ENCODE assay signal across 16 cellular contexts in genomic region chr19:3482507-3483225, GRCh38. TPM values are rescaled to one million over a fixed set of nuclear protein-coding genes. Genes with fewer than 3 reads are reported as not detected.
DNase-seq lines count a peak whose midpoint lies in the region; ATAC-seq, FAIRE-seq and TF ChIP-seq lines count a peak whose summit lies in the region.
"Had no signal": no experiment of that assay in that cellular context is flagged by ENCODE, and none has a peak within 500 bp of the region (broad histone marks: within the 10 kb centered on the region; RNA-seq: fewer than 3 reads in every experiment).

No MANE protein-coding gene starts in this region.

- no peak for TF ChIP-seq RAD21 in HepG2 (CRISPR knock-in tag; IDR thresholded peaks at IDR 0.05)

- H3K36me3 ChIP-seq in HepG2 (replicated peaks in 1 of 2; ENCODE audit: control insufficient read depth in 1 of 2, insufficient read depth in 2 of 2, low read length in 2 of 2) (no peaks in the 10 kb centered on the region), right lobe of liver (no peaks in the 10 kb centered on the region), colonic mucosa (no peaks in the 10 kb centered on the region), esophagus muscularis mucosa (no peaks in the 10 kb centered on the region)
- H3K36me3 ChIP-seq: SJSA1 had no signal

- H3K79me2 ChIP-seq in HepG2 (ENCODE audit: insufficient read depth, low read length) = no peaks in the 10 kb centered on the region

- ATAC-seq in HepG2 (no peak), right lobe of liver (no peak), GM19397 (IDR thresholded peaks at IDR 0.05; ENCODE audit: unreplicated experiment) (no peak)

- H3K4me3 ChIP-seq in HepG2 (replicated peaks in 1 of 3; ENCODE audit: insufficient read depth in 1 of 3, low read depth in 2 of 3, low read length in 3 of 3) (no peak overlapping the region), right lobe of liver (no peak overlapping the region), colonic mucosa (peak overlapping the region; percentile 48), esophagus muscularis mucosa (no peak overlapping the region)
- H3K4me3 ChIP-seq: SJSA1 had no signal

- H3K9ac ChIP-seq in HepG2 (ENCODE audit: insufficient read depth, low read depth, low read length) (no peak overlapping the region), colonic mucosa (ENCODE audit: low read depth in 2 of 2, low read length in 2 of 2) (peak overlapping the region; percentile 65 to 76)

- no peak for FAIRE-seq in HepG2 (lab: Jason Lieb, UNC)
- FAIRE-seq: GM18507 had no signal

- no peak overlapping the region for H2AFZ ChIP-seq in HepG2 (ENCODE audit: low read length)

- WGBS in HepG2 (ENCODE audit: low lambda C conversion rate) = 78% methylated on average over 13 of the region's 49 CpGs
- WGBS in right lobe of liver (ENCODE audit: insufficient coverage, low coverage, low lambda C conversion rate, missing lambda C conversion rate) = 67% methylated on average over 18 of the region's 49 CpGs
- WGBS in esophagus muscularis mucosa = 80% methylated on average over 32 of the region's 49 CpGs

- DNase-seq in HepG2 (ENCODE audit: low spot score) (no peak), right lobe of liver (no peak), colonic mucosa (peak; percentile 76), esophagus muscularis mucosa (ENCODE audit: extremely low spot score) (no peak), OCI-M1 (lab: John Stamatoyannopoulos, UW) (no peak)
- DNase-seq: activated CD4-positive, alpha-beta T cell treated with anti-CD3 and anti-CD28 coated beads, Interleukin-2, amount 10 ng/mL, durations not matched to agents 24 days and 14 days; activated naive CD4-positive, alpha-beta T cell treated with anti-CD3 and anti-CD28 coated beads, Interleukin-2, amount 10 ng/mL, durations not matched to agents 7 days and 5 days; cortex of kidney; retina; T1000 had no signal

- H3K27me3 ChIP-seq in HepG2 (ENCODE audit: control insufficient read depth in 1 of 2, insufficient read depth in 2 of 2, low read length in 2 of 2) (no peaks in the 10 kb centered on the region), right lobe of liver (peaks cover 0 to 4% of the 10 kb centered on the region in 2 donors), colonic mucosa (no peaks in the 10 kb centered on the region), esophagus muscularis mucosa (peaks cover 0 to 79% (median 33%) of the 10 kb centered on the region in 4 donors)

- H3K4me2 ChIP-seq in HepG2 (ENCODE audit: low read depth, low read length) = no peak overlapping the region

- no TSS peak for BruUV-seq in HepG2 (replicated peaks; lab: Mats Ljungman, UMichigan)

- CTCF ChIA-PET in HepG2 (lab: Yijun Ruan, JAX; ENCODE audit: low intra/inter-chr PET ratio, low total read pairs) = no interaction called here

- H4K20me1 ChIP-seq in HepG2 (ENCODE audit: insufficient read depth, low read length) = no peaks in the 10 kb centered on the region

- POLR2A ChIA-PET in HepG2 (lab: Yijun Ruan, JAX) = no interaction called here

- H3K9me3 ChIP-seq in HepG2 (ENCODE audit: low read length) = no peaks in the 10 kb centered on the region
- no peaks in the 10 kb centered on the region for H3K9me3 ChIP-seq in right lobe of liver
- no peaks in the 10 kb centered on the region for H3K9me3 ChIP-seq in colonic mucosa
- H3K9me3 ChIP-seq in esophagus muscularis mucosa = no peaks in the 10 kb centered on the region
- H3K9me3 ChIP-seq: SJSA1 had no signal

- H3K4me1 ChIP-seq in HepG2 (ENCODE audit: insufficient read depth, low read length) (peaks cover 20% of the 10 kb centered on the region), right lobe of liver (peaks cover 0 to 4% (median 0%) of the 10 kb centered on the region in 4 donors), colonic mucosa (peaks cover 3% of the 10 kb centered on the region), esophagus muscularis mucosa (peaks cover 0 to 24% (median 0%) of the 10 kb centered on the region in 4 donors)

- no peak overlapping the region for H3K27ac ChIP-seq in HepG2 (ENCODE audit: extremely low read length, insufficient read depth, low read length)
- no peak overlapping the region for H3K27ac ChIP-seq in right lobe of liver
- H3K27ac ChIP-seq in colonic mucosa = peak overlapping the region; percentile 50
- H3K27ac ChIP-seq in esophagus muscularis mucosa (replicated peaks in 1 of 4) = no peak overlapping the region
- H3K27ac ChIP-seq: SJSA1 had no signal

- TF ChIP-seq POLR2A in HepG2 (IDR thresholded peaks at IDR 0.05; ENCODE audit: insufficient read depth in 1 of 2, low read depth in 2 of 2, low read length in 2 of 2) = no peak
- TF ChIP-seq POLR2A in right lobe of liver (IDR thresholded peaks at IDR 0.05) = no peak
- no peak for TF ChIP-seq POLR2A in esophagus muscularis mucosa (IDR thresholded peaks at IDR 0.05; ENCODE audit: low read depth)

- in situ Hi-C loops in HepG2 (cut with HindIII; ENCODE audit: extremely low pct_ligation_motif_present, low pct_unique_long_range_greater_than_20kb) = no loop called here

- intact Hi-C loops in HepG2 (cut with micrococcal nuclease; ENCODE audit: unreplicated experiment) = no loop called here
- intact Hi-C loops in right lobe of liver (cut with DNase I) = no loop called here
- intact Hi-C loops in colonic mucosa (cut with DNase I) = no loop called here
- intact Hi-C loops in esophagus muscularis mucosa (cut with DNase I) = no loop called here

- no peak for TF ChIP-seq EP300 in HepG2 (IDR thresholded peaks at IDR 0.05; ENCODE audit: low read depth in 2 of 2, low read length in 2 of 2)
- TF ChIP-seq EP300 in HepG2 (CRISPR knock-in tag; IDR thresholded peaks at IDR 0.05; ENCODE audit: borderline replicate concordance) = no peak
- TF ChIP-seq EP300 in esophagus muscularis mucosa (IDR thresholded peaks at IDR 0.05) = no peak

- TF ChIP-seq CTCF in HepG2 (CRISPR knock-in tag; IDR thresholded peaks at IDR 0.05) (no peak), right lobe of liver (IDR thresholded peaks at IDR 0.05) (no peak), colonic mucosa (IDR thresholded peaks at IDR 0.05) (no peak), esophagus muscularis mucosa (IDR thresholded peaks at IDR 0.05) (no peak)

RNA-seq across cellular contexts. Expression of gene SMIM44, which starts 0.6 kb away (rescaled TPM):
- total RNA-seq in HepG2 (2016; rRNA removed; fragmentation: Illumina TruSeq; extraction: Trizol) (not detected in 2 replicates), right lobe of liver (not detected), colonic mucosa (1 to 10 TPM; 4.3 to 6.2 TPM), esophagus muscularis mucosa (not detected)
- not detected in 2 replicates for total RNA-seq in HepG2 (2016; cell fraction: cytosol; rRNA removed; fragmentation: Illumina TruSeq; extraction: Trizol; ENCODE audit: low read depth)
- not detected in 2 replicates for total RNA-seq in HepG2 (2016; cell fraction: insoluble cytoplasmic fraction; rRNA removed; fragmentation: Illumina TruSeq; extraction: Trizol)
- total RNA-seq in HepG2 (2016; cell fraction: membrane; rRNA removed; fragmentation: Illumina TruSeq; extraction: Trizol) = not detected in 2 replicates
- not detected in 2 replicates for total RNA-seq in HepG2 (2016; cell fraction: nucleus; rRNA removed; fragmentation: Illumina TruSeq; extraction: Trizol)
- not detected in 2 replicates for polyA plus RNA-seq in HepG2 (2011; rRNA removed)
- polyA plus RNA-seq in HepG2 (2011; cell fraction: cytosol; rRNA removed) = not detected in 2 replicates
- not detected in 2 replicates for polyA plus RNA-seq in HepG2 (2011; cell fraction: nucleus; rRNA removed)
- not detected in 2 replicates for polyA plus RNA-seq in HepG2 (2012)
- polyA plus RNA-seq in HepG2 (2016; cell fraction: cytosol; fragmentation: Illumina TruSeq; extraction: Trizol; ENCODE audit: low read depth) = not detected in 2 replicates
- polyA plus RNA-seq in HepG2 (2016; cell fraction: insoluble cytoplasmic fraction; fragmentation: Illumina TruSeq; extraction: Trizol; ENCODE audit: low read depth) = not detected in 2 replicates
- polyA plus RNA-seq in HepG2 (2016; cell fraction: membrane; fragmentation: Illumina TruSeq; extraction: Trizol; ENCODE audit: low read depth) = not detected in 2 replicates
- not detected in 2 replicates for polyA plus RNA-seq in HepG2 (2016; cell fraction: nucleus; fragmentation: Illumina TruSeq; extraction: Trizol; ENCODE audit: insufficient read depth, low read depth)
- not detected in 2 replicates for polyA minus RNA-seq in HepG2 (2011; rRNA and poly(A)+ RNA removed; ENCODE audit: low replicate concordance)
- polyA minus RNA-seq in HepG2 (2011; cell fraction: cytosol; rRNA and poly(A)+ RNA removed) = not detected in 2 replicates
- polyA minus RNA-seq in HepG2 (2011; cell fraction: nucleus; rRNA and poly(A)+ RNA removed) = not detected in 2 replicates
- total RNA-seq: activated CD4-positive, alpha-beta T cell treated with anti-CD3 and anti-CD28 coated beads, Interleukin-2, amount 10 ng/mL, durations not matched to agents 24 days and 14 days; liver; SJSA1 had no signal
- polyA plus RNA-seq: liver, neural cell had no signal

RNA-seq across cellular contexts. Expression of gene SMIM24, which starts 2.3 kb away (rescaled TPM):
- 47.4 and 70.6 TPM in 2 replicates for total RNA-seq in HepG2 (2016; rRNA removed; fragmentation: Illumina TruSeq; extraction: Trizol)
- total RNA-seq in HepG2 (2016; cell fraction: cytosol; rRNA removed; fragmentation: Illumina TruSeq; extraction: Trizol; ENCODE audit: low read depth) = 29.6 and 43.2 TPM in 2 replicates
- total RNA-seq in HepG2 (2016; cell fraction: insoluble cytoplasmic fraction; rRNA removed; fragmentation: Illumina TruSeq; extraction: Trizol) = 47.9 and 76.1 TPM in 2 replicates
- total RNA-seq in HepG2 (2016; cell fraction: membrane; rRNA removed; fragmentation: Illumina TruSeq; extraction: Trizol) = 38.7 and 54.4 TPM in 2 replicates
- total RNA-seq in HepG2 (2016; cell fraction: nucleus; rRNA removed; fragmentation: Illumina TruSeq; extraction: Trizol) = 42.5 and 49.4 TPM in 2 replicates
- polyA plus RNA-seq in HepG2 (2011; rRNA removed) = 9.0 and 11.2 TPM in 2 replicates
- 9.6 and 9.7 TPM in 2 replicates for polyA plus RNA-seq in HepG2 (2011; cell fraction: cytosol; rRNA removed)
- 3.7 and 4.5 TPM in 2 replicates for polyA plus RNA-seq in HepG2 (2011; cell fraction: nucleus; rRNA removed)
- 11.7 and 27.5 TPM in 2 replicates for polyA plus RNA-seq in HepG2 (2012)
- polyA plus RNA-seq in HepG2 (2016; cell fraction: cytosol; fragmentation: Illumina TruSeq; extraction: Trizol; ENCODE audit: low read depth) = 59.2 and 77.1 TPM in 2 replicates
- 77.8 and 93.1 TPM in 2 replicates for polyA plus RNA-seq in HepG2 (2016; cell fraction: insoluble cytoplasmic fraction; fragmentation: Illumina TruSeq; extraction: Trizol; ENCODE audit: low read depth)
- 72.5 and 86.0 TPM in 2 replicates for polyA plus RNA-seq in HepG2 (2016; cell fraction: membrane; fragmentation: Illumina TruSeq; extraction: Trizol; ENCODE audit: low read depth)
- polyA plus RNA-seq in HepG2 (2016; cell fraction: nucleus; fragmentation: Illumina TruSeq; extraction: Trizol; ENCODE audit: insufficient read depth, low read depth) = 132 and 146 TPM in 2 replicates
- 0.51 and 3.8 TPM in 2 replicates for polyA minus RNA-seq in HepG2 (2011; rRNA and poly(A)+ RNA removed; ENCODE audit: low replicate concordance)
- 3.0 and 6.0 TPM in 2 replicates for polyA minus RNA-seq in HepG2 (2011; cell fraction: cytosol; rRNA and poly(A)+ RNA removed)
- polyA minus RNA-seq in HepG2 (2011; cell fraction: nucleus; rRNA and poly(A)+ RNA removed) = 0.64 and 1.4 TPM in 2 replicates
- total RNA-seq in right lobe of liver = 10 to 100 TPM in 1 of 6 experiments, 1 to 10 TPM in 4, not detected in 1; 2.1 to 38.1 (median 6.6) TPM
- total RNA-seq in colonic mucosa = 10 to 100 TPM; 16.1 to 59.0 TPM
- total RNA-seq in esophagus muscularis mucosa = not detected
- total RNA-seq: activated CD4-positive, alpha-beta T cell treated with anti-CD3 and anti-CD28 coated beads, Interleukin-2, amount 10 ng/mL, durations not matched to agents 24 days and 14 days; SJSA1 had no signal
- polyA plus RNA-seq: neural cell had no signal

RNA-seq across cellular contexts. Expression of gene DOHH, which starts 17.8 kb away (rescaled TPM):
- total RNA-seq in HepG2 (2016; rRNA removed; fragmentation: Illumina TruSeq; extraction: Trizol) = 10.3 and 13.7 TPM in 2 replicates
- total RNA-seq in HepG2 (2016; cell fraction: cytosol; rRNA removed; fragmentation: Illumina TruSeq; extraction: Trizol; ENCODE audit: low read depth) = 2.2 TPM in 2 replicates
- total RNA-seq in HepG2 (2016; cell fraction: insoluble cytoplasmic fraction; rRNA removed; fragmentation: Illumina TruSeq; extraction: Trizol) = 10.1 and 13.2 TPM in 2 replicates
- total RNA-seq in HepG2 (2016; cell fraction: membrane; rRNA removed; fragmentation: Illumina TruSeq; extraction: Trizol) = 5.2 and 7.2 TPM in 2 replicates
- 5.0 and 6.8 TPM in 2 replicates for total RNA-seq in HepG2 (2016; cell fraction: nucleus; rRNA removed; fragmentation: Illumina TruSeq; extraction: Trizol)
- 3.5 and 4.8 TPM in 2 replicates for polyA plus RNA-seq in HepG2 (2011; rRNA removed)
- 4.6 and 9.1 TPM in 2 replicates for polyA plus RNA-seq in HepG2 (2011; cell fraction: cytosol; rRNA removed)
- 7.4 and 8.4 TPM in 2 replicates for polyA plus RNA-seq in HepG2 (2011; cell fraction: nucleus; rRNA removed)
- 4.7 and 7.0 TPM in 2 replicates for polyA plus RNA-seq in HepG2 (2012)
- polyA plus RNA-seq in HepG2 (2016; cell fraction: cytosol; fragmentation: Illumina TruSeq; extraction: Trizol; ENCODE audit: low read depth) = 1.5 and 2.2 TPM in 2 replicates
- polyA plus RNA-seq in HepG2 (2016; cell fraction: insoluble cytoplasmic fraction; fragmentation: Illumina TruSeq; extraction: Trizol; ENCODE audit: low read depth) = 12.2 and 13.2 TPM in 2 replicates
- 3.7 and 4.3 TPM in 2 replicates for polyA plus RNA-seq in HepG2 (2016; cell fraction: membrane; fragmentation: Illumina TruSeq; extraction: Trizol; ENCODE audit: low read depth)
- 10.0 and 11.0 TPM in 2 replicates for polyA plus RNA-seq in HepG2 (2016; cell fraction: nucleus; fragmentation: Illumina TruSeq; extraction: Trizol; ENCODE audit: insufficient read depth, low read depth)
- 5.5 and 8.1 TPM in 2 replicates for polyA minus RNA-seq in HepG2 (2011; rRNA and poly(A)+ RNA removed; ENCODE audit: low replicate concordance)
- 4.5 and 6.8 TPM in 2 replicates for polyA minus RNA-seq in HepG2 (2011; cell fraction: cytosol; rRNA and poly(A)+ RNA removed)
- 3.5 and 5.0 TPM in 2 replicates for polyA minus RNA-seq in HepG2 (2011; cell fraction: nucleus; rRNA and poly(A)+ RNA removed)
- total RNA-seq in right lobe of liver = 10 to 100 TPM in 1 of 6 experiments, 1 to 10 TPM in 5; 3.7 to 16.7 (median 4.9) TPM
- total RNA-seq in colonic mucosa = 10 to 100 TPM in 1 of 2 donors, 1 to 10 TPM in 1; 9.5 to 24.4 TPM
- total RNA-seq in esophagus muscularis mucosa = 10 to 100 TPM; 19.5 to 37.5 (median 25.8) TPM

RNA-seq across cellular contexts. Expression of gene FZR1, which starts 23.4 kb away (rescaled TPM):
- total RNA-seq in HepG2 (2016; rRNA removed; fragmentation: Illumina TruSeq; extraction: Trizol) = 18.3 and 29.0 TPM in 2 replicates
- total RNA-seq in HepG2 (2016; cell fraction: cytosol; rRNA removed; fragmentation: Illumina TruSeq; extraction: Trizol; ENCODE audit: low read depth) = 7.3 and 8.3 TPM in 2 replicates
- 14.2 and 28.7 TPM in 2 replicates for total RNA-seq in HepG2 (2016; cell fraction: insoluble cytoplasmic fraction; rRNA removed; fragmentation: Illumina TruSeq; extraction: Trizol)
- total RNA-seq in HepG2 (2016; cell fraction: membrane; rRNA removed; fragmentation: Illumina TruSeq; extraction: Trizol) = 11.9 and 12.1 TPM in 2 replicates
- total RNA-seq in HepG2 (2016; cell fraction: nucleus; rRNA removed; fragmentation: Illumina TruSeq; extraction: Trizol) = 13.9 and 16.7 TPM in 2 replicates
- 30.8 and 39.2 TPM in 2 replicates for polyA plus RNA-seq in HepG2 (2011; rRNA removed)
- polyA plus RNA-seq in HepG2 (2011; cell fraction: cytosol; rRNA removed) = 14.2 and 18.0 TPM in 2 replicates
- polyA plus RNA-seq in HepG2 (2011; cell fraction: nucleus; rRNA removed) = 95.9 and 102 TPM in 2 replicates
- polyA plus RNA-seq in HepG2 (2012) = 24.3 and 37.8 TPM in 2 replicates
- polyA plus RNA-seq in HepG2 (2016; cell fraction: cytosol; fragmentation: Illumina TruSeq; extraction: Trizol; ENCODE audit: low read depth) = 1.6 and 2.9 TPM in 2 replicates
- polyA plus RNA-seq in HepG2 (2016; cell fraction: insoluble cytoplasmic fraction; fragmentation: Illumina TruSeq; extraction: Trizol; ENCODE audit: low read depth) = 17.3 and 26.9 TPM in 2 replicates
- polyA plus RNA-seq in HepG2 (2016; cell fraction: membrane; fragmentation: Illumina TruSeq; extraction: Trizol; ENCODE audit: low read depth) = 6.0 and 6.7 TPM in 2 replicates
- 52.3 and 54.5 TPM in 2 replicates for polyA plus RNA-seq in HepG2 (2016; cell fraction: nucleus; fragmentation: Illumina TruSeq; extraction: Trizol; ENCODE audit: insufficient read depth, low read depth)
- 18.4 and 43.6 TPM in 2 replicates for polyA minus RNA-seq in HepG2 (2011; rRNA and poly(A)+ RNA removed; ENCODE audit: low replicate concordance)
- polyA minus RNA-seq in HepG2 (2011; cell fraction: cytosol; rRNA and poly(A)+ RNA removed) = 15.1 and 16.5 TPM in 2 replicates
- polyA minus RNA-seq in HepG2 (2011; cell fraction: nucleus; rRNA and poly(A)+ RNA removed) = 17.9 and 24.6 TPM in 2 replicates
- total RNA-seq in right lobe of liver = 10 to 100 TPM; 18.7 to 34.1 (median 23.8) TPM
- 10 to 100 TPM; 45.8 to 62.5 TPM for total RNA-seq in colonic mucosa
- 10 to 100 TPM; 15.8 to 41.2 (median 31.4) TPM for total RNA-seq in esophagus muscularis mucosa

RNA-seq across cellular contexts. Expression of gene TEKTIP1, which starts 56.3 kb away (rescaled TPM):
- total RNA-seq in HepG2 (2016; rRNA removed; fragmentation: Illumina TruSeq; extraction: Trizol) = not detected in 2 replicates
- total RNA-seq in HepG2 (2016; cell fraction: cytosol; rRNA removed; fragmentation: Illumina TruSeq; extraction: Trizol; ENCODE audit: low read depth) = not detected in 2 replicates
- total RNA-seq in HepG2 (2016; cell fraction: insoluble cytoplasmic fraction; rRNA removed; fragmentation: Illumina TruSeq; extraction: Trizol) = not detected in 2 replicates
- not detected in 2 replicates for total RNA-seq in HepG2 (2016; cell fraction: membrane; rRNA removed; fragmentation: Illumina TruSeq; extraction: Trizol)
- not detected in 2 replicates for total RNA-seq in HepG2 (2016; cell fraction: nucleus; rRNA removed; fragmentation: Illumina TruSeq; extraction: Trizol)
- not detected in 2 replicates for polyA plus RNA-seq in HepG2 (2011; rRNA removed)
- polyA plus RNA-seq in HepG2 (2011; cell fraction: cytosol; rRNA removed) = not detected in 2 replicates
- 0.32 TPM in 1 of 2 replicates, not detected in the other for polyA plus RNA-seq in HepG2 (2011; cell fraction: nucleus; rRNA removed)
- polyA plus RNA-seq in HepG2 (2012) = 0.24 and 0.35 TPM in 2 replicates
- not detected in 2 replicates for polyA plus RNA-seq in HepG2 (2016; cell fraction: cytosol; fragmentation: Illumina TruSeq; extraction: Trizol; ENCODE audit: low read depth)
- polyA plus RNA-seq in HepG2 (2016; cell fraction: insoluble cytoplasmic fraction; fragmentation: Illumina TruSeq; extraction: Trizol; ENCODE audit: low read depth) = not detected in 2 replicates
- polyA plus RNA-seq in HepG2 (2016; cell fraction: membrane; fragmentation: Illumina TruSeq; extraction: Trizol; ENCODE audit: low read depth) = not detected in 2 replicates
- polyA plus RNA-seq in HepG2 (2016; cell fraction: nucleus; fragmentation: Illumina TruSeq; extraction: Trizol; ENCODE audit: insufficient read depth, low read depth) = not detected in 2 replicates
- not detected in 2 replicates for polyA minus RNA-seq in HepG2 (2011; rRNA and poly(A)+ RNA removed; ENCODE audit: low replicate concordance)
- polyA minus RNA-seq in HepG2 (2011; cell fraction: cytosol; rRNA and poly(A)+ RNA removed) = not detected in 2 replicates
- polyA minus RNA-seq in HepG2 (2011; cell fraction: nucleus; rRNA and poly(A)+ RNA removed) = not detected in 2 replicates
- 1 to 10 TPM in 3 of 6 experiments, not detected in 3; 1.1 to 1.6 (median 1.3) TPM for total RNA-seq in right lobe of liver
- 1 to 10 TPM; 1.5 to 4.7 TPM for total RNA-seq in colonic mucosa
- total RNA-seq in esophagus muscularis mucosa = not detected
- total RNA-seq: epithelial cell of proximal tubule had no signal
- polyA plus RNA-seq: liver, neural cell had no signal
